Comparison of ENCODE assay signal across 24 cellular contexts in the genomic region with DNA sequence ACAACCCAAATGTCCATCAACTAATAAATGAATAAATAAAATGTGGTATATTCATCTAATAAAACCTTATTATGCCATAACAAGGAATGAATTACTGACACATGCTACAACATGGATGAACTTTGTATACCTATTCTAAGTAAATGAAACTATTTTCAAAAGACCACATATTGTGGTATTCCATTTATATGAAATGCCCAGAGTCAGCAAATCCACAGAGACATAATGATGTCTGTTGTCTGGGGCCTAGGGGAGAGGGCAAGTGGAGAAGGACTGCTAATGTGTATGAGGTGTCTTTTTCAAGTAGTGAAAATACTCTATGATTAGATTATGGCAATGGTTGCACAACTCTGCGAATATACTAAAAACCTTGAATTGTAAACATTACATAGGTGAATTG.
"Had no signal": no experiment of that assay in that cellular context is flagged by ENCODE, and none has a peak within 500 bp of the region (broad histone marks: within the 10 kb centered on the region; RNA-seq: fewer than 3 reads in every experiment).

No MANE protein-coding gene starts in this region.

- H3K27ac ChIP-seq: left ventricle myocardium inferior, pancreas, prostate gland, sigmoid colon, spleen, suprapubic skin, thoracic aorta, tibial artery, upper lobe of right lung had no signal

- DNase-seq: hypothalamus; immature natural killer cell; islet precursor cell; left ventricle myocardium inferior; naive thymus-derived CD8-positive, alpha-beta T cell; nucleus accumbens; pancreas; posterior cingulate gyrus; retina; right cardiac atrium; sigmoid colon; small intestine; spleen; stimulated activated CD4-positive, alpha-beta T cell treated with anti-CD3 and anti-CD28 coated beads, Interleukin-4, amount 100 ng/mL, for 24 hours; stimulated activated naive CD4-positive, alpha-beta T cell; tibial artery; trophoblast cell; upper lobe of right lung had no signal

- FAIRE-seq: pancreas, small intestine, urothelium cell line had no signal

- H3K9me3 ChIP-seq: pancreas, prostate gland had no signal

- H3K36me3 ChIP-seq: left ventricle myocardium inferior, pancreas, prostate gland, sigmoid colon, spleen, suprapubic skin, thoracic aorta, tibial artery, upper lobe of right lung had no signal

- H3K4me1 ChIP-seq: left ventricle myocardium inferior, pancreas, prostate gland, sigmoid colon, spleen, suprapubic skin, tibial artery, upper lobe of right lung had no signal

- ATAC-seq: naive thymus-derived CD8-positive, alpha-beta T cell; pancreas; right cardiac atrium; stimulated activated effector memory CD8-positive, alpha-beta T cell treated with anti-CD3 and anti-CD28 coated beads, Interleukin-12 subunit alpha, Interleukin-12 subunit beta, amount 100 ng/mL, for 72 hours; upper lobe of right lung had no signal

- H3K27me3 ChIP-seq: pancreas, sigmoid colon, spleen, suprapubic skin, tibial artery, upper lobe of right lung had no signal

- H3K4me3 ChIP-seq: left ventricle myocardium inferior, lung, pancreas, prostate gland, sigmoid colon, spleen, suprapubic skin, thoracic aorta, tibial artery, upper lobe of right lung had no signal
